In the genomic region with DNA sequence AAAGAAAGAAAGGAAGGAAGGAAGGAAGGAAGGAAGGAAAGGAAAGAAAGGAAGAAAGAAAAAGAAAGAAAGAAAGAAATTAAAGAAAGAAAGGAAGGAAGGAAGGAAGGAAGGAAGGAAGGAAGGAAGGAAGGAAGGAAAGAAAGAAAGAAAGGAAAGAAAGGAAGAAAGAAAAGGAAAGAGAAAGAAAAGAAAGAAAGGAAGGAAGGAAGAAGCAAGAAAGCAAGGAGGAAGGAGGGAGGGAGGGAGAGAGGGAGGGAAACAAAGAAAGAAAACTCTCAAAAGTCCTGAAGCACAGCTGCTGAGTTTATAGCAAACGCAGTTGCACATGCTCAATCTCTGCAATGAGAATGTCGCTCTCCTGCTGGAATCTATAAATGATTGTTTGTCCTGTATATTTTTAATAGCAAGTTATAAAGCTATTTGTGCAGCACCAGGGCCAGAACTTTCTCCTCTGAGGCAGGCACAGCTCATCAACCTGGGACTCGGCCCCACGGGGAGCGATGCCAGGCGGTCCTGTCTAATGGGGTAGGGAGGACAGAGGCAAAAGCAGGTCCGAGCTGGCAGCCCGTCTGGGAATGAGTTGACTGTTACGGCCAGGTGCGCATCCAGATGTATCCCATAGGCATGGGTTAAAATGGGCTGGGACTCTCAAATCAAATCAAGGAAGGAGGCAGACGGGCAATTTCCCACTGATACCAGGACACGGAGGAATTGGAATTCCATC, we compare ENCODE assay signal across 1 cellular context.
TF ChIP-seq lines count a peak whose summit lies in the region.

No MANE protein-coding gene starts in this region.

TF ChIP-seq in GM12878, 131 proteins besides CTCF, POLR2A, EP300 and RAD21 (continued from another document):
- TF ChIP-seq, protein P1, sequence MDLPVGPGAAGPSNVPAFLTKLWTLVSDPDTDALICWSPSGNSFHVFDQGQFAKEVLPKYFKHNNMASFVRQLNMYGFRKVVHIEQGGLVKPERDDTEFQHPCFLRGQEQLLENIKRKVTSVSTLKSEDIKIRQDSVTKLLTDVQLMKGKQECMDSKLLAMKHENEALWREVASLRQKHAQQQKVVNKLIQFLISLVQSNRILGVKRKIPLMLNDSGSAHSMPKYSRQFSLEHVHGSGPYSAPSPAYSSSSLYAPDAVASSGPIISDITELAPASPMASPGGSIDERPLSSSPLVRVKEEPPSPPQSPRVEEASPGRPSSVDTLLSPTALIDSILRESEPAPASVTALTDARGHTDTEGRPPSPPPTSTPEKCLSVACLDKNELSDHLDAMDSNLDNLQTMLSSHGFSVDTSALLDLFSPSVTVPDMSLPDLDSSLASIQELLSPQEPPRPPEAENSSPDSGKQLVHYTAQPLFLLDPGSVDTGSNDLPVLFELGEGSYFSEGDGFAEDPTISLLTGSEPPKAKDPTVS (IDR thresholded peaks at IDR 0.05; ENCODE audit: low read depth, low read length) = no peak
